1 cellular context compared by ENCODE assay signal in the genomic region with DNA sequence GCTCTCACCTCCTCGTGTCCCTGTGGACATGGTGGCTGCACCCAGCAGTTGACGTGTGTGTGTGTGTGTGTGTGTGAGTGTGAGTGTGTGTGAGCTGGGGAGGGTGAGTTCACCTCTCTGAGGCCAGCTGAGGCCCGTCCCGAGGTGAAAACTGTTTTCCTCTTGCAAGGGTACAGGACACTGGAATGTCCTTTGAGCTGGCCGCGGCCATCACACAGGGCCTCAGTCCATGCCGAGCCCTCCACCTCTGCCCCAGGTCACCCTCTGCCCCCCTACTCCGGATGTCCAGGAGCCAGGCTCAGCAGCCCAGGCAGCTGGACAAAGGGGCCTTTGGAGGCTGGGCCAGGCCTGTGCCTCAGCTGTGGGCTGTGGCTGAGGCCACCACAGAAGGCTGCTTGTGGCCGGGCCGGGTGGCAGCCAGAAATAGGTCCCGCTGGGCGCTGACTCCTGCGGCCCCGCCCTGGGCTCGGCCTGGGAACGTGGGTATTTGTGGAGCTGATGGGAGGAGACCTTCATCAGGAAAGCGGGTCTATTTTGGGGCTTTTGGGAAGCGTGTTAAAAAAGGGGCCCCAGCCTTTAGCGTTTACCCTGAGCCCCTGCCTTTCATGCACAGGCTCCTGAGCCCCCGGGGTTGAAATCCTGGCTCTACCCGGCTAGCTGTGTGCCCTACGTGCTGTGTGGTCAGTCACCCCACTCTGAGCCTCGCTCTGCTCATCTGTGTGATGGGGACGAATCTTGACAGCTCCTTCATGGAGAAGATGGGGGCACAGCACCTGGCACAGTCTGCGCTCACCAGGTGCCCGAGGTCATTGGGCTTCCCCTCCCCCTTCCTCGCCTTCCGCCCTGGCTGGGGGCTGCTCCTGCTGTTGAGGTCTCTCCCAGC.
TF ChIP-seq lines count a peak whose summit lies in the region.

No MANE protein-coding gene starts in this region.

TF ChIP-seq in HepG2, 621 proteins besides CTCF, POLR2A, EP300 and RAD21 (continued from another document and continues in another):
- TF ChIP-seq ZNF224 (CRISPR knock-in tag; IDR thresholded peaks at IDR 0.05) (0 out of 2 replicates have a peak, but pooled peaks have one; percentile 33), ZNF841 (CRISPR knock-in tag; IDR thresholded peaks at IDR 0.05; ENCODE audit: borderline replicate concordance) (no peak), MED8 (CRISPR knock-in tag; IDR thresholded peaks at IDR 0.05; ENCODE audit: insufficient replicate concordance) (no peak), ARNT2 (CRISPR knock-in tag; IDR thresholded peaks at IDR 0.05; ENCODE audit: low read depth) (no peak), ZNF136 (CRISPR knock-in tag; IDR thresholded peaks at IDR 0.05; ENCODE audit: low read depth) (0 out of 2 replicates have a peak, but pooled peaks have one; percentile 71), ZNF674 (CRISPR knock-in tag; IDR thresholded peaks at IDR 0.05; ENCODE audit: low read depth) (no peak), SNAPC4 (CRISPR knock-in tag; IDR thresholded peaks at IDR 0.05) (no peak), ZNF337 (CRISPR knock-in tag; IDR thresholded peaks at IDR 0.05; ENCODE audit: borderline replicate concordance, low read depth) (no peak), RAD51 (IDR thresholded peaks at IDR 0.05; ENCODE audit: borderline replicate concordance) (no peak), SIN3B (IDR thresholded peaks at IDR 0.05; ENCODE audit: low read length) (no peak), NCOR1 (IDR thresholded peaks at IDR 0.05; ENCODE audit: borderline replicate concordance, low read length) (no peak), ZNF720 (CRISPR knock-in tag; IDR thresholded peaks at IDR 0.05) (no peak), PAX8 (CRISPR knock-in tag; IDR thresholded peaks at IDR 0.05; ENCODE audit: borderline replicate concordance) (no peak), MIER3 (CRISPR knock-in tag; IDR thresholded peaks at IDR 0.05; ENCODE audit: borderline replicate concordance) (no peak; the same call in 1 of the 2 replicates), GZF1 (CRISPR knock-in tag; IDR thresholded peaks at IDR 0.05) (no peak; the same call in 1 of the 2 replicates), MNT (IDR thresholded peaks at IDR 0.05) (no peak), ZNF570 (CRISPR knock-in tag; IDR thresholded peaks at IDR 0.05; ENCODE audit: borderline replicate concordance) (no peak), TRIM24 (CRISPR knock-in tag; IDR thresholded peaks at IDR 0.05) (no peak), ELF4 (CRISPR knock-in tag; IDR thresholded peaks at IDR 0.05; ENCODE audit: borderline replicate concordance) (no peak), SIN3A (IDR thresholded peaks at IDR 0.05; ENCODE audit: borderline replicate concordance, low read depth, low read length) (no peak), ZNF343 (CRISPR knock-in tag; IDR thresholded peaks at IDR 0.05) (no peak), STAT5B (CRISPR knock-in tag; IDR thresholded peaks at IDR 0.05) (no peak), KLF12 (CRISPR knock-in tag; IDR thresholded peaks at IDR 0.05; ENCODE audit: borderline replicate concordance) (no peak), ZNF713 (CRISPR knock-in tag; IDR thresholded peaks at IDR 0.05) (no peak), ONECUT2 (CRISPR knock-in tag; IDR thresholded peaks at IDR 0.05) (no peak), AKAP8 (CRISPR knock-in tag; IDR thresholded peaks at IDR 0.05) (no peak), ELF1 (CRISPR knock-in tag; IDR thresholded peaks at IDR 0.05) (0 out of 2 replicates have a peak, but pooled peaks have one; percentile 33), TCF7 (IDR thresholded peaks at IDR 0.05; ENCODE audit: low read depth) (peak; percentile 61; the same call in 1 of the 2 replicates), HOXD1 (CRISPR knock-in tag; IDR thresholded peaks at IDR 0.05) (no peak), PTBP1 (IDR thresholded peaks at IDR 0.05; ENCODE audit: low read depth, low read length, poor library complexity, severe bottlenecking) (no peak), SNAPC2 (CRISPR knock-in tag; IDR thresholded peaks at IDR 0.05) (no peak), LBX2 (CRISPR knock-in tag; IDR thresholded peaks at IDR 0.05; ENCODE audit: borderline replicate concordance) (no peak), TCF12 (IDR thresholded peaks at IDR 0.05) (no peak), TCF12 (CRISPR knock-in tag; IDR thresholded peaks at IDR 0.05) (0 out of 2 replicates have a peak, but pooled peaks have one; percentile 64), MTF1 (CRISPR knock-in tag; IDR thresholded peaks at IDR 0.05) (no peak), ZNF83 (CRISPR knock-in tag; IDR thresholded peaks at IDR 0.05; ENCODE audit: borderline replicate concordance) (no peak)
- TF ChIP-seq, protein P1, sequence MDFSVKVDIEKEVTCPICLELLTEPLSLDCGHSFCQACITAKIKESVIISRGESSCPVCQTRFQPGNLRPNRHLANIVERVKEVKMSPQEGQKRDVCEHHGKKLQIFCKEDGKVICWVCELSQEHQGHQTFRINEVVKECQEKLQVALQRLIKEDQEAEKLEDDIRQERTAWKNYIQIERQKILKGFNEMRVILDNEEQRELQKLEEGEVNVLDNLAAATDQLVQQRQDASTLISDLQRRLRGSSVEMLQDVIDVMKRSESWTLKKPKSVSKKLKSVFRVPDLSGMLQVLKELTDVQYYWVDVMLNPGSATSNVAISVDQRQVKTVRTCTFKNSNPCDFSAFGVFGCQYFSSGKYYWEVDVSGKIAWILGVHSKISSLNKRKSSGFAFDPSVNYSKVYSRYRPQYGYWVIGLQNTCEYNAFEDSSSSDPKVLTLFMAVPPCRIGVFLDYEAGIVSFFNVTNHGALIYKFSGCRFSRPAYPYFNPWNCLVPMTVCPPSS (IDR thresholded peaks at IDR 0.05) = no peak
- TF ChIP-seq, protein P2, sequence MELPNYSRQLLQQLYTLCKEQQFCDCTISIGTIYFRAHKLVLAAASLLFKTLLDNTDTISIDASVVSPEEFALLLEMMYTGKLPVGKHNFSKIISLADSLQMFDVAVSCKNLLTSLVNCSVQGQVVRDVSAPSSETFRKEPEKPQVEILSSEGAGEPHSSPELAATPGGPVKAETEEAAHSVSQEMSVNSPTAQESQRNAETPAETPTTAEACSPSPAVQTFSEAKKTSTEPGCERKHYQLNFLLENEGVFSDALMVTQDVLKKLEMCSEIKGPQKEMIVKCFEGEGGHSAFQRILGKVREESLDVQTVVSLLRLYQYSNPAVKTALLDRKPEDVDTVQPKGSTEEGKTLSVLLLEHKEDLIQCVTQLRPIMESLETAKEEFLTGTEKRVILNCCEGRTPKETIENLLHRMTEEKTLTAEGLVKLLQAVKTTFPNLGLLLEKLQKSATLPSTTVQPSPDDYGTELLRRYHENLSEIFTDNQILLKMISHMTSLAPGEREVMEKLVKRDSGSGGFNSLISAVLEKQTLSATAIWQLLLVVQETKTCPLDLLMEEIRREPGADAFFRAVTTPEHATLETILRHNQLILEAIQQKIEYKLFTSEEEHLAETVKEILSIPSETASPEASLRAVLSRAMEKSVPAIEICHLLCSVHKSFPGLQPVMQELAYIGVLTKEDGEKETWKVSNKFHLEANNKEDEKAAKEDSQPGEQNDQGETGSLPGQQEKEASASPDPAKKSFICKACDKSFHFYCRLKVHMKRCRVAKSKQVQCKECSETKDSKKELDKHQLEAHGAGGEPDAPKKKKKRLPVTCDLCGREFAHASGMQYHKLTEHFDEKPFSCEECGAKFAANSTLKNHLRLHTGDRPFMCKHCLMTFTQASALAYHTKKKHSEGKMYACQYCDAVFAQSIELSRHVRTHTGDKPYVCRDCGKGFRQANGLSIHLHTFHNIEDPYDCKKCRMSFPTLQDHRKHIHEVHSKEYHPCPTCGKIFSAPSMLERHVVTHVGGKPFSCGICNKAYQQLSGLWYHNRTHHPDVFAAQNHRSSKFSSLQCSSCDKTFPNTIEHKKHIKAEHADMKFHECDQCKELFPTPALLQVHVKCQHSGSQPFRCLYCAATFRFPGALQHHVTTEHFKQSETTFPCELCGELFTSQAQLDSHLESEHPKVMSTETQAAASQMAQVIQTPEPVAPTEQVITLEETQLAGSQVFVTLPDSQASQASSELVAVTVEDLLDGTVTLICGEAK (IDR thresholded peaks at IDR 0.05) = no peak
- TF ChIP-seq, protein P2 (CRISPR knock-in tag; IDR thresholded peaks at IDR 0.05) = peak; percentile 73
- TF ChIP-seq, protein P3, sequence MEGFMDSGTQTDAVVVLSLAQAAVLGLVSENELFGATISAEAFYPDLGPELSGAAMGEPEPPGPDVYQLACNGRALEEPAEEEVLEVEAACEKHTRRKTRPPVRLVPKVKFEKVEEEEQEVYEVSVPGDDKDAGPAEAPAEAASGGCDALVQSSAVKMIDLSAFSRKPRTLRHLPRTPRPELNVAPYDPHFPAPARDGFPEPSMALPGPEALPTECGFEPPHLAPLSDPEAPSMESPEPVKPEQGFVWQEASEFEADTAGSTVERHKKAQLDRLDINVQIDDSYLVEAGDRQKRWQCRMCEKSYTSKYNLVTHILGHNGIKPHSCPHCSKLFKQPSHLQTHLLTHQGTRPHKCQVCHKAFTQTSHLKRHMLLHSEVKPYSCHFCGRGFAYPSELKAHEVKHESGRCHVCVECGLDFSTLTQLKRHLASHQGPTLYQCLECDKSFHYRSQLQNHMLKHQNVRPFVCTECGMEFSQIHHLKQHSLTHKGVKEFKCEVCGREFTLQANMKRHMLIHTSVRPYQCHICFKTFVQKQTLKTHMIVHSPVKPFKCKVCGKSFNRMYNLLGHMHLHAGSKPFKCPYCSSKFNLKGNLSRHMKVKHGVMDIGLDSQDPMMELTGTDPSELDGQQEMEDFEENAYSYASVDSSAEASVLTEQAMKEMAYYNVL (CRISPR knock-in tag; IDR thresholded peaks at IDR 0.05; ENCODE audit: borderline replicate concordance) = peak; percentile 44; the same call in 1 of the 2 replicates
